9 cellular contexts compared by ENCODE assay signal in genomic region chr6:137341721-137342195, GRCh38.
DNase-seq lines count a peak whose midpoint lies in the region; ATAC-seq and TF ChIP-seq lines count a peak whose summit lies in the region.
"Had no signal": no experiment of that assay in that cellular context is flagged by ENCODE, and none has a peak within 500 bp of the region (broad histone marks: within the 10 kb centered on the region; RNA-seq: fewer than 3 reads in every experiment).

No MANE protein-coding gene starts in this region.

- H2BK15ac ChIP-seq in IMR-90 (ENCODE audit: low read depth, low read length): no peak overlapping the region

- no peak overlapping the region for H3K18ac ChIP-seq in IMR-90 (ENCODE audit: low read depth, low read length)

- no peaks in the 10 kb centered on the region for H3K9me3 Mint-ChIP-seq in CD4-positive, alpha-beta T cell
- H3K9me3 Mint-ChIP-seq: IgD-negative memory B cell had no signal

- no peak overlapping the region for H2BK5ac ChIP-seq in IMR-90 (ENCODE audit: low read depth, low read length, poor library complexity, severe bottlenecking)

- no peak overlapping the region for H3K14ac ChIP-seq in IMR-90 (replicated peaks; ENCODE audit: low read depth, low read length)

- H3K4me3 Mint-ChIP-seq in CD4-positive, alpha-beta T cell: peak overlapping the region; percentile 81

- POLR2A ChIA-PET in CD4-positive, alpha-beta T cell (lab: Charles Lee): interaction anchor here (2.3 kb wide), 1 partner anchor 74 kb away, joined by 16 read pairs; no protein-coding TSS in a partner anchor
- POLR2A ChIA-PET in IMR-90 (lab: Charles Lee; ENCODE audit: unreplicated experiment): no interaction called here

- DNase-seq in CD4-positive, alpha-beta T cell: peak; percentile 29 to 57 (median 42)
- no peak for DNase-seq in IMR-90
- peak; percentile 37 for DNase-seq in T follicular helper cell (ENCODE audit: low read depth)
- peak in 53 of 61 donors; percentile 17 to 88 (median 67) for DNase-seq in caudate nucleus (lab: John Stamatoyannopoulos, UW)
- peak; percentile 39 for DNase-seq in mucosa of gallbladder (ENCODE audit: low spot score)
- peak; percentile 28 for DNase-seq in testis
- DNase-seq in uterus: no peak

- no peaks in the 10 kb centered on the region for H3K79me1 ChIP-seq in IMR-90 (ENCODE audit: low read depth in 1 of 2, low read length in 2 of 2)

- H3K36me3 Mint-ChIP-seq in CD4-positive, alpha-beta T cell (ENCODE audit: low read depth): no peaks in the 10 kb centered on the region
- H3K36me3 Mint-ChIP-seq: IgD-negative memory B cell had no signal

- no peak overlapping the region for H4K91ac ChIP-seq in IMR-90 (ENCODE audit: insufficient read depth, low read depth, low read length)

- no peak overlapping the region for H3K56ac ChIP-seq in IMR-90 (ENCODE audit: extremely low read depth, insufficient read depth, low read length)

- H3K27ac Mint-ChIP-seq in CD4-positive, alpha-beta T cell: no peak overlapping the region

- WGBS in IMR-90 (ENCODE audit: extremely low coverage in 2 of 2, insufficient read length in 1 of 2), 2 experiments: 40% methylated on average over 3 of the region's 15 CpGs; no CpG with 5 or more reads in 1 of the 2 experiments
- WGBS in testis, 2 donors: 35 to 37% methylated on average over 15 of the region's 15 CpGs

- dilution Hi-C loops in IMR-90 (cut with HindIII; ENCODE audit: low sequenced_read_pairs, unreplicated experiment): no loop called here

- no peak overlapping the region for H2AFZ ChIP-seq in IMR-90 (replicated peaks; ENCODE audit: low read length, poor library complexity)

- no peak overlapping the region for H2BK20ac ChIP-seq in IMR-90 (ENCODE audit: low read depth, low read length)

- H3K27me3 Mint-ChIP-seq in CD4-positive, alpha-beta T cell: peaks cover 9% of the 10 kb centered on the region

- no peaks in the 10 kb centered on the region for H3K9me1 ChIP-seq in IMR-90 (ENCODE audit: insufficient read depth, low read length)

- no peaks in the 10 kb centered on the region for H3K9me3 ChIP-seq in CD4-positive, alpha-beta T cell (ENCODE audit: control insufficient read depth, low read length)
- no peaks in the 10 kb centered on the region for H3K9me3 ChIP-seq in IMR-90 (ENCODE audit: control insufficient read depth, insufficient read depth, low read length)
- H3K9me3 ChIP-seq in testis: no peaks in the 10 kb centered on the region
- H3K9me3 ChIP-seq in uterus: no peaks in the 10 kb centered on the region

- H3K4me3 ChIP-seq in IMR-90 (ENCODE audit: insufficient read depth, low read depth, low read length) (no peak overlapping the region), testis (no peak overlapping the region), uterus (no peak overlapping the region)

- H3K36me3 ChIP-seq in IMR-90 (ENCODE audit: control insufficient read depth, insufficient read depth, low read length) (no peaks in the 10 kb centered on the region), testis (ENCODE audit: low read depth, missing control alignments) (no peaks in the 10 kb centered on the region), uterus (no peaks in the 10 kb centered on the region)

- no peak overlapping the region for H2BK120ac ChIP-seq in IMR-90 (ENCODE audit: low read depth, low read length)

- no peak overlapping the region for H3K4me2 ChIP-seq in IMR-90 (ENCODE audit: low read depth, low read length)

- H4K5ac ChIP-seq in IMR-90 (ENCODE audit: low read depth, low read length): no peak overlapping the region

- no peak overlapping the region for H3K9ac ChIP-seq in IMR-90 (ENCODE audit: low read depth, low read length)

- no peaks in the 10 kb centered on the region for H3K4me1 ChIP-seq in IMR-90 (ENCODE audit: control insufficient read depth, insufficient read depth, low read length)
- peaks cover 10% of the 10 kb centered on the region for H3K4me1 ChIP-seq in testis
- H3K4me1 ChIP-seq in uterus: no peaks in the 10 kb centered on the region

- BruUV-seq in IMR-90 (replicated peaks; lab: Mats Ljungman, UMichigan): no TSS peak

- peak; percentile 72 for TF ChIP-seq CTCF in CD4-positive, alpha-beta T cell (IDR thresholded peaks at IDR 0.05)
- 0 out of 2 replicates have a peak, but pooled peaks have one; percentile 14 for TF ChIP-seq CTCF in IMR-90 (conservative IDR thresholded peaks at IDR 0.05; ENCODE audit: low read depth, low read length)
- TF ChIP-seq CTCF in testis (IDR thresholded peaks at IDR 0.05): no peak
- TF ChIP-seq CTCF in uterus (IDR thresholded peaks at IDR 0.05): no peak

- no peak overlapping the region for H2AK9ac ChIP-seq in IMR-90 (replicated peaks; ENCODE audit: low read depth, low read length, poor library complexity)

- no peak overlapping the region for H4K8ac ChIP-seq in IMR-90 (ENCODE audit: low read depth in 2 of 2, low read length in 2 of 2)

- no peak for TF ChIP-seq POLR2A in IMR-90 (IDR thresholded peaks at IDR 0.05; ENCODE audit: low read depth, low read length)
- TF ChIP-seq POLR2A in testis (IDR thresholded peaks at IDR 0.05): no peak
- TF ChIP-seq POLR2A in uterus (IDR thresholded peaks at IDR 0.05): no peak

- in situ Hi-C loops in IMR-90 (cut with MboI; ENCODE audit: low sequenced_read_pairs): no loop called here

- H3K23ac ChIP-seq in IMR-90 (ENCODE audit: low read depth, low read length): no peak overlapping the region

- intact Hi-C loops in CD4-positive, alpha-beta T cell (cut with DNase I, micrococcal nuclease): loop anchor here (1.0 to 10.0 kb wide), 6 partner anchors 74 to 763 kb away; partner anchors contain the start of gene PERP (in 1 of the 2)
- intact Hi-C loops in IMR-90 (cut with micrococcal nuclease) (loop anchor here (2.0 kb wide), 1 partner anchor 299 kb away; no protein-coding TSS in a partner anchor), testis (cut with DNase I; ENCODE audit: low total_unique reads) (no loop called here), uterus (cut with DNase I; ENCODE audit: low total_unique reads) (no loop called here)

- no peak for TF ChIP-seq RAD21 in IMR-90 (IDR thresholded peaks at IDR 0.05; ENCODE audit: low read length)

- peaks cover 6% of the 10 kb centered on the region for H3K27me3 ChIP-seq in CD4-positive, alpha-beta T cell (ENCODE audit: control insufficient read depth, insufficient read depth, low read length)
- H3K27me3 ChIP-seq in IMR-90 (ENCODE audit: control insufficient read depth, insufficient read depth, low read length) (peaks cover 17% of the 10 kb centered on the region), testis (no peaks in the 10 kb centered on the region), uterus (no peaks in the 10 kb centered on the region)

- no peaks in the 10 kb centered on the region for H4K20me1 ChIP-seq in IMR-90 (ENCODE audit: insufficient read depth, low read length)

- peaks cover 18% of the 10 kb centered on the region for H3K4me1 Mint-ChIP-seq in CD4-positive, alpha-beta T cell (ENCODE audit: low read depth)

- H2AK5ac ChIP-seq in IMR-90 (ENCODE audit: low read depth, low read length): no peak overlapping the region

- peak; percentile 39 for ATAC-seq in CD4-positive, alpha-beta T cell (ENCODE audit: poor library complexity)
- ATAC-seq in IMR-90 (ENCODE audit: low read depth) (peak; percentile 21; the same call in 1 of the 2 replicates), HG03460 (IDR thresholded peaks at IDR 0.05; ENCODE audit: unreplicated experiment) (no peak)

- CTCF ChIA-PET in CD4-positive, alpha-beta T cell (lab: Charles Lee): interaction anchor here (0.9 to 3.2 kb wide), 3 partner anchors 27 to 75 kb away, joined by 4 to 14 read pairs (median 5); no protein-coding TSS in a partner anchor
- CTCF ChIA-PET in IMR-90 (lab: Yijun Ruan, JAX): no interaction called here

- H3K27ac ChIP-seq in CD4-positive, alpha-beta T cell (ENCODE audit: low read depth, low read length): no peak overlapping the region
- H3K27ac ChIP-seq in IMR-90 (ENCODE audit: insufficient read depth, low read length): no peak overlapping the region
- H3K27ac ChIP-seq in caudate nucleus (ENCODE audit: low read depth, low read length): peak overlapping the region; percentile 94
- no peak overlapping the region for H3K27ac ChIP-seq in testis
- H3K27ac ChIP-seq in uterus: no peak overlapping the region

- no peak overlapping the region for H3K4ac ChIP-seq in IMR-90 (ENCODE audit: low read depth, low read length)

TF ChIP-seq in IMR-90, 13 proteins besides CTCF, POLR2A, EP300 and RAD21:
- TF ChIP-seq USF2 (IDR thresholded peaks at IDR 0.05; ENCODE audit: low read depth, low read length): no peak
- no peak for TF ChIP-seq MAZ (IDR thresholded peaks at IDR 0.05; ENCODE audit: borderline replicate concordance, low read depth, low read length)

Comparison
In these comparisons a context has a peak if more than half of its experiments do, and no peak if none do; other contexts are left out.
1. DNase-seq: peak in CD4-positive, alpha-beta T cell (10 of 10), T follicular helper cell (single experiment), caudate nucleus (53 of 61), mucosa of gallbladder (single experiment) and testis (single experiment); none in IMR-90 (single experiment) and uterus (0 of 2).
2. CTCF ChIP-seq: peak in CD4-positive, alpha-beta T cell (single experiment) and IMR-90 (single experiment); none in testis (0 of 3) and uterus (0 of 4).
3. intact Hi-C loops: an anchor here in CD4-positive, alpha-beta T cell (1.0 to 10.0 kb wide) and IMR-90 (2.0 kb wide); none called in testis and uterus.